In the genomic region with DNA sequence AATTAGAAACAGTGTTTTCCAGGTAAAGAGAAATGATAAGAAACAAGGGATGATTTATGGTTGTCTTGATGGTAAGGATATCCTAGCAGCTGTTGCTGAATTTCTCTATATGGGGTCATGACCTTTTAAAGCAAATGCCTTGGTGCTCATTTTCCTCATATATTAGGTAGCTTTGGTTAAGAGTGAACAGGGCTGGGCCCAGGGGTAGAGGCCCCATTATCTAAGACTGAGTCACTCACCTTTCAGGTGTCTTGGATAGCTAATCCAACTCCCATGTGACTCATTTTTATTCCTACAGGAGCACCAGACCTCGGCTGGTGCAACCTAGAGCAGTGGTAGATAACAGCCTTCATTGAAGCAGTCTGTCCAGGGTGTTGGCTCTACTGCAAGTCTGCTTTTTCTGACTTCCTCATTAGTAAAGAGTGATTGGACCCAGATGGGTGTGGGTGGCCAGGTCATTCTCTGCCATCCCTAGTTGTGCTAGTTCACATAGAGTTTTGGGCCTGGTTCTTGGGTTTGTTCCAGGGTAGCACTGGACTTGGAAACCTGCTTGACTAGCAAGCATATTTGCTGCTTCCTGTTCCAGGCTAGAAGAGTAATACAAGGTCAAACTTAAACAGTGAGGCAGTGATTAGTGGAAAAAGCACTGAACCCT, we compare ENCODE assay signal across 2 cellular contexts.
TF ChIP-seq lines count a peak whose summit lies in the region.

No MANE protein-coding gene starts in this region.

TF ChIP-seq in K562, 482 proteins besides CTCF, POLR2A, EP300 and RAD21 (continues in another document):
- TF ChIP-seq PTBP1 (IDR thresholded peaks at IDR 0.05; ENCODE audit: low read depth, low read length) = no peak
- TF ChIP-seq MYC (IDR thresholded peaks at IDR 0.05; ENCODE audit: low read depth, low read length) = 0 out of 2 replicates have a peak, but pooled peaks have one; percentile 37
- TF ChIP-seq MYC (CRISPR knock-in tag; IDR thresholded peaks at IDR 0.05; ENCODE audit: borderline replicate concordance, low read depth) = no peak
- peak; percentile 38 for TF ChIP-seq TCF3 (CRISPR knock-in tag; IDR thresholded peaks at IDR 0.05)
- TF ChIP-seq NR2C2 (CRISPR knock-in tag; IDR thresholded peaks at IDR 0.05) = no peak
- TF ChIP-seq NR2C2 (tag; IDR thresholded peaks at IDR 0.05) = peak; percentile 81
- peak; percentile 89 for TF ChIP-seq SPI1 (IDR thresholded peaks at IDR 0.05; ENCODE audit: borderline replicate concordance, low read depth, low read length)
- peak; percentile 54; the same call in 1 of the 2 replicates for TF ChIP-seq DPF2 (IDR thresholded peaks at IDR 0.05)
- peak; percentile 15; the same call in 1 of the 2 replicates for TF ChIP-seq ESRRA (IDR thresholded peaks at IDR 0.05; ENCODE audit: borderline replicate concordance, low read depth)
- TF ChIP-seq ZNF184 (CRISPR knock-in tag; IDR thresholded peaks at IDR 0.05) = no peak
- TF ChIP-seq, protein P1, sequence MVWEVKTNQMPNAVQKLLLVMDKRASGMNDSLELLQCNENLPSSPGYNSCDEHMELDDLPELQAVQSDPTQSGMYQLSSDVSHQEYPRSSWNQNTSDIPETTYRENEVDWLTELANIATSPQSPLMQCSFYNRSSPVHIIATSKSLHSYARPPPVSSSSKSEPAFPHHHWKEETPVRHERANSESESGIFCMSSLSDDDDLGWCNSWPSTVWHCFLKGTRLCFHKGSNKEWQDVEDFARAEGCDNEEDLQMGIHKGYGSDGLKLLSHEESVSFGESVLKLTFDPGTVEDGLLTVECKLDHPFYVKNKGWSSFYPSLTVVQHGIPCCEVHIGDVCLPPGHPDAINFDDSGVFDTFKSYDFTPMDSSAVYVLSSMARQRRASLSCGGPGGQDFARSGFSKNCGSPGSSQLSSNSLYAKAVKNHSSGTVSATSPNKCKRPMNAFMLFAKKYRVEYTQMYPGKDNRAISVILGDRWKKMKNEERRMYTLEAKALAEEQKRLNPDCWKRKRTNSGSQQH (CRISPR knock-in tag; IDR thresholded peaks at IDR 0.05) = no peak
- TF ChIP-seq NR2C1 (IDR thresholded peaks at IDR 0.05) = peak; percentile 75
- peak; percentile 82 for TF ChIP-seq NR2C1 (tag; IDR thresholded peaks at IDR 0.05)
- TF ChIP-seq MEIS2 (IDR thresholded peaks at IDR 0.05; ENCODE audit: partially characterized antibody) = peak; percentile 82
- 0 out of 2 replicates have a peak, but pooled peaks have one; percentile 5 for TF ChIP-seq SP1 (CRISPR knock-in tag; IDR thresholded peaks at IDR 0.05)
- TF ChIP-seq SMAD4 (CRISPR knock-in tag; conservative IDR thresholded peaks at IDR 0.05) = 0 out of 2 replicates have a peak, but pooled peaks have one; percentile 57
- TF ChIP-seq, protein P2, sequence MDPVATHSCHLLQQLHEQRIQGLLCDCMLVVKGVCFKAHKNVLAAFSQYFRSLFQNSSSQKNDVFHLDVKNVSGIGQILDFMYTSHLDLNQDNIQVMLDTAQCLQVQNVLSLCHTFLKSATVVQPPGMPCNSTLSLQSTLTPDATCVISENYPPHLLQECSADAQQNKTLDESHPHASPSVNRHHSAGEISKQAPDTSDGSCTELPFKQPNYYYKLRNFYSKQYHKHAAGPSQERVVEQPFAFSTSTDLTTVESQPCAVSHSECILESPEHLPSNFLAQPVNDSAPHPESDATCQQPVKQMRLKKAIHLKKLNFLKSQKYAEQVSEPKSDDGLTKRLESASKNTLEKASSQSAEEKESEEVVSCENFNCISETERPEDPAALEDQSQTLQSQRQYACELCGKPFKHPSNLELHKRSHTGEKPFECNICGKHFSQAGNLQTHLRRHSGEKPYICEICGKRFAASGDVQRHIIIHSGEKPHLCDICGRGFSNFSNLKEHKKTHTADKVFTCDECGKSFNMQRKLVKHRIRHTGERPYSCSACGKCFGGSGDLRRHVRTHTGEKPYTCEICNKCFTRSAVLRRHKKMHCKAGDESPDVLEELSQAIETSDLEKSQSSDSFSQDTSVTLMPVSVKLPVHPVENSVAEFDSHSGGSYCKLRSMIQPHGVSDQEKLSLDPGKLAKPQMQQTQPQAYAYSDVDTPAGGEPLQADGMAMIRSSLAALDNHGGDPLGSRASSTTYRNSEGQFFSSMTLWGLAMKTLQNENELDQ (CRISPR knock-in tag; IDR thresholded peaks at IDR 0.05; ENCODE audit: borderline replicate concordance) = no peak
- TF ChIP-seq TEAD4 (IDR thresholded peaks at IDR 0.05; ENCODE audit: low read length) = peak; percentile 22; the same call in 1 of the 2 replicates
- TF ChIP-seq TEAD4 (CRISPR knock-in tag; IDR thresholded peaks at IDR 0.05; ENCODE audit: borderline replicate concordance) = no peak
- TF ChIP-seq, protein P3, sequence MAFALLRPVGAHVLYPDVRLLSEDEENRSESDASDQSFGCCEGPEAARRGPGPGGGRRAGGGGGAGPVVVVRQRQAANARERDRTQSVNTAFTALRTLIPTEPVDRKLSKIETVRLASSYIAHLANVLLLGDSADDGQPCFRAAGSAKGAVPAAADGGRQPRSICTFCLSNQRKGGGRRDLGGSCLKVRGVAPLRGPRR (CRISPR knock-in tag; IDR thresholded peaks at IDR 0.05) = no peak
- TF ChIP-seq, protein P4, sequence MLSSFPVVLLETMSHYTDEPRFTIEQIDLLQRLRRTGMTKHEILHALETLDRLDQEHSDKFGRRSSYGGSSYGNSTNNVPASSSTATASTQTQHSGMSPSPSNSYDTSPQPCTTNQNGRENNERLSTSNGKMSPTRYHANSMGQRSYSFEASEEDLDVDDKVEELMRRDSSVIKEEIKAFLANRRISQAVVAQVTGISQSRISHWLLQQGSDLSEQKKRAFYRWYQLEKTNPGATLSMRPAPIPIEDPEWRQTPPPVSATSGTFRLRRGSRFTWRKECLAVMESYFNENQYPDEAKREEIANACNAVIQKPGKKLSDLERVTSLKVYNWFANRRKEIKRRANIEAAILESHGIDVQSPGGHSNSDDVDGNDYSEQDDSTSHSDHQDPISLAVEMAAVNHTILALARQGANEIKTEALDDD (IDR thresholded peaks at IDR 0.05) = peak; percentile 94
- no peak for TF ChIP-seq SIN3B (IDR thresholded peaks at IDR 0.05; ENCODE audit: low read depth)
- no peak for TF ChIP-seq ZNF431 (CRISPR knock-in tag; IDR thresholded peaks at IDR 0.05)
- no peak for TF ChIP-seq NR4A1 (CRISPR knock-in tag; IDR thresholded peaks at IDR 0.05)
- no peak for TF ChIP-seq NR4A1 (tag; IDR thresholded peaks at IDR 0.05)
- 0 out of 2 replicates have a peak, but pooled peaks have one; percentile 23 for TF ChIP-seq SOX6 (IDR thresholded peaks at IDR 0.05)
- TF ChIP-seq ZEB2 (IDR thresholded peaks at IDR 0.05) = peak; percentile 91
- TF ChIP-seq RCOR1 (IDR thresholded peaks at IDR 0.05; ENCODE audit: borderline replicate concordance in 1 of 2, low read depth in 2 of 2, low read length in 2 of 2) = peak in 1 of 2 experiments; percentile 14; a peak in 1 of 4 replicates
- TF ChIP-seq, protein P5, sequence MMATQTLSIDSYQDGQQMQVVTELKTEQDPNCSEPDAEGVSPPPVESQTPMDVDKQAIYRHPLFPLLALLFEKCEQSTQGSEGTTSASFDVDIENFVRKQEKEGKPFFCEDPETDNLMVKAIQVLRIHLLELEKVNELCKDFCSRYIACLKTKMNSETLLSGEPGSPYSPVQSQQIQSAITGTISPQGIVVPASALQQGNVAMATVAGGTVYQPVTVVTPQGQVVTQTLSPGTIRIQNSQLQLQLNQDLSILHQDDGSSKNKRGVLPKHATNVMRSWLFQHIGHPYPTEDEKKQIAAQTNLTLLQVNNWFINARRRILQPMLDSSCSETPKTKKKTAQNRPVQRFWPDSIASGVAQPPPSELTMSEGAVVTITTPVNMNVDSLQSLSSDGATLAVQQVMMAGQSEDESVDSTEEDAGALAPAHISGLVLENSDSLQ (IDR thresholded peaks at IDR 0.05) = peak; percentile 77

TF ChIP-seq in liver, 16 proteins besides CTCF, POLR2A, EP300 and RAD21:
- peak; percentile 83 for TF ChIP-seq SP1 (IDR thresholded peaks at IDR 0.05)
- TF ChIP-seq NR2F2 (IDR thresholded peaks at IDR 0.05) = peak; percentile 80
- TF ChIP-seq GABPA (IDR thresholded peaks at IDR 0.05 in 1 of 2, conservative IDR thresholded peaks at IDR 0.05 in 1 of 2) = peak in 1 of 2 donors; percentile 66
- peak; percentile 83 for TF ChIP-seq RXRA (IDR thresholded peaks at IDR 0.05)
- TF ChIP-seq HNF4G (IDR thresholded peaks at IDR 0.05) = peak; percentile 19
- TF ChIP-seq, protein P6, sequence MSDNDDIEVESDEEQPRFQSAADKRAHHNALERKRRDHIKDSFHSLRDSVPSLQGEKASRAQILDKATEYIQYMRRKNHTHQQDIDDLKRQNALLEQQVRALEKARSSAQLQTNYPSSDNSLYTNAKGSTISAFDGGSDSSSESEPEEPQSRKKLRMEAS (IDR thresholded peaks at IDR 0.05) = peak; percentile 61
- peak; percentile 73 to 74 for TF ChIP-seq HNF4A (conservative IDR thresholded peaks at IDR 0.05)
- TF ChIP-seq TAF1 (conservative IDR thresholded peaks at IDR 0.05) = no peak
- no peak for TF ChIP-seq JUND (IDR thresholded peaks at IDR 0.05)
- TF ChIP-seq YY1 (IDR thresholded peaks at IDR 0.05) = peak; percentile 72
- TF ChIP-seq EGR1 (IDR thresholded peaks at IDR 0.05; ENCODE audit: low read depth in 2 of 2) = peak in 1 of 2 donors; percentile 65
- TF ChIP-seq, protein P7, sequence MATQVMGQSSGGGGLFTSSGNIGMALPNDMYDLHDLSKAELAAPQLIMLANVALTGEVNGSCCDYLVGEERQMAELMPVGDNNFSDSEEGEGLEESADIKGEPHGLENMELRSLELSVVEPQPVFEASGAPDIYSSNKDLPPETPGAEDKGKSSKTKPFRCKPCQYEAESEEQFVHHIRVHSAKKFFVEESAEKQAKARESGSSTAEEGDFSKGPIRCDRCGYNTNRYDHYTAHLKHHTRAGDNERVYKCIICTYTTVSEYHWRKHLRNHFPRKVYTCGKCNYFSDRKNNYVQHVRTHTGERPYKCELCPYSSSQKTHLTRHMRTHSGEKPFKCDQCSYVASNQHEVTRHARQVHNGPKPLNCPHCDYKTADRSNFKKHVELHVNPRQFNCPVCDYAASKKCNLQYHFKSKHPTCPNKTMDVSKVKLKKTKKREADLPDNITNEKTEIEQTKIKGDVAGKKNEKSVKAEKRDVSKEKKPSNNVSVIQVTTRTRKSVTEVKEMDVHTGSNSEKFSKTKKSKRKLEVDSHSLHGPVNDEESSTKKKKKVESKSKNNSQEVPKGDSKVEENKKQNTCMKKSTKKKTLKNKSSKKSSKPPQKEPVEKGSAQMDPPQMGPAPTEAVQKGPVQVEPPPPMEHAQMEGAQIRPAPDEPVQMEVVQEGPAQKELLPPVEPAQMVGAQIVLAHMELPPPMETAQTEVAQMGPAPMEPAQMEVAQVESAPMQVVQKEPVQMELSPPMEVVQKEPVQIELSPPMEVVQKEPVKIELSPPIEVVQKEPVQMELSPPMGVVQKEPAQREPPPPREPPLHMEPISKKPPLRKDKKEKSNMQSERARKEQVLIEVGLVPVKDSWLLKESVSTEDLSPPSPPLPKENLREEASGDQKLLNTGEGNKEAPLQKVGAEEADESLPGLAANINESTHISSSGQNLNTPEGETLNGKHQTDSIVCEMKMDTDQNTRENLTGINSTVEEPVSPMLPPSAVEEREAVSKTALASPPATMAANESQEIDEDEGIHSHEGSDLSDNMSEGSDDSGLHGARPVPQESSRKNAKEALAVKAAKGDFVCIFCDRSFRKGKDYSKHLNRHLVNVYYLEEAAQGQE (IDR thresholded peaks at IDR 0.05) = no peak
